Comparison of ENCODE assay signal across 12 cellular contexts in the genomic region with DNA sequence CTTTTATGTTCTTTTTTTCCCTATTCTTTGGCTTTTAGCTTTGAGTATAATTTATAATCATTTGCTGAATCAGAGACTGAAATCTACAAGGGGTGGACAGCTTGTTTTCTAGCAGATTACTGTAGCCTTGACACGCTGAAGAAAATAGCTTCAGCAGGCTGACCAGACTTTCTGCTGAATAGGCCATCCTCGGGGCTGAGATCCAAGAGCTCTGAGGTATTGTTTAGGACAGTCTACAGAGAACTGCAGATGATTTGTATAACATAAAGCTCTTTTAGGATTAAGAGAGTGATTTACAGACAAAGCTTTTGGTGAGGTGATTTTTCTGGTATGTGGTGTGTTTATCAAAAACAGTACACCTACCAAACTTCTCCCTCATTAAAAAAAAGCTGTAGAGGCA. TPM values are rescaled to one million over a fixed set of nuclear protein-coding genes. Genes with fewer than 3 reads are reported as not detected.
DNase-seq lines count a peak whose midpoint lies in the region; ATAC-seq and TF ChIP-seq lines count a peak whose summit lies in the region.
"Had no signal": no experiment of that assay in that cellular context is flagged by ENCODE, and none has a peak within 500 bp of the region (broad histone marks: within the 10 kb centered on the region; RNA-seq: fewer than 3 reads in every experiment).

No MANE protein-coding gene starts in this region.

- H3K36me3 Mint-ChIP-seq in MCF 10A (ENCODE audit: insufficient read depth, unreplicated experiment) = no peaks in the 10 kb centered on the region

- no peak for TF ChIP-seq CTCF in IMR-90 (conservative IDR thresholded peaks at IDR 0.05; ENCODE audit: low read depth, low read length)
- no peak for TF ChIP-seq CTCF in MCF 10A (IDR thresholded peaks at IDR 0.05; ENCODE audit: unreplicated experiment)
- no peak for TF ChIP-seq CTCF in spleen (IDR thresholded peaks at IDR 0.05 in 8 of 11, conservative IDR thresholded peaks at IDR 0.05 in 3 of 11)

- H3K4me3 Mint-ChIP-seq in MCF 10A (ENCODE audit: unreplicated experiment) = no peak overlapping the region
- H3K4me3 Mint-ChIP-seq: activated T-cell treated with anti-CD3 and anti-CD28 coated beads, Interleukin-2, amount 50 U/mL, for 24 hours had no signal

- peak overlapping the region; percentile 63 for H3K27ac Mint-ChIP-seq in MCF 10A (ENCODE audit: low read depth, unreplicated experiment)
- H3K27ac Mint-ChIP-seq: activated T-cell treated with anti-CD3 and anti-CD28 coated beads, Interleukin-2, amount 50 U/mL, for 24 hours had no signal

- no peak overlapping the region for H2BK20ac ChIP-seq in IMR-90 (ENCODE audit: low read depth, low read length)

- H3K4me3 ChIP-seq in IMR-90 (ENCODE audit: insufficient read depth, low read depth, low read length) (no peak overlapping the region), spleen (no peak overlapping the region), Karpas-422 (ENCODE audit: low read length) (no peak overlapping the region)

- in situ Hi-C loops in IMR-90 (cut with MboI; ENCODE audit: low sequenced_read_pairs) = no loop called here

- intact Hi-C loops in IMR-90 (cut with micrococcal nuclease) (no loop called here), MCF 10A (cut with micrococcal nuclease) (no loop called here), spleen (cut with DNase I; ENCODE audit: low total_unique reads) (no loop called here)

- no peaks in the 10 kb centered on the region for H3K9me3 ChIP-seq in IMR-90 (ENCODE audit: control insufficient read depth, insufficient read depth, low read length)
- no peaks in the 10 kb centered on the region for H3K9me3 ChIP-seq in spleen
- no peaks in the 10 kb centered on the region for H3K9me3 ChIP-seq in Karpas-422 (ENCODE audit: low read length)

- H2BK5ac ChIP-seq in IMR-90 (ENCODE audit: low read depth, low read length, poor library complexity, severe bottlenecking) = no peak overlapping the region

- H3K27me3 ChIP-seq in IMR-90 (ENCODE audit: control insufficient read depth, insufficient read depth, low read length) (no peaks in the 10 kb centered on the region), spleen (replicated peaks in 1 of 7) (no peaks in the 10 kb centered on the region), Karpas-422 (ENCODE audit: low read length) (no peaks in the 10 kb centered on the region)

- H2AFZ ChIP-seq in IMR-90 (replicated peaks; ENCODE audit: low read length, poor library complexity) (no peak overlapping the region), Karpas-422 (ENCODE audit: low read length) (no peak overlapping the region)

- POLR2A ChIA-PET in IMR-90 (lab: Charles Lee; ENCODE audit: unreplicated experiment) = no interaction called here
- POLR2A ChIA-PET in MCF 10A (lab: Yijun Ruan, JAX) = interaction anchor here (0.6 to 7.5 kb wide), 8 partner anchors 9 to 213 kb away, joined by 3 to 108 read pairs (median 4); a partner anchor contains a TSS

- H4K20me1 ChIP-seq in IMR-90 (ENCODE audit: insufficient read depth, low read length) = peaks cover 23% of the 10 kb centered on the region
- H4K20me1 ChIP-seq in Karpas-422 (ENCODE audit: insufficient read depth, low read depth, low read length) = no peaks in the 10 kb centered on the region

- H3K4me1 ChIP-seq in IMR-90 (ENCODE audit: control insufficient read depth, insufficient read depth, low read length) = peaks cover 6% of the 10 kb centered on the region
- peaks cover 0 to 73% (median 28%) of the 10 kb centered on the region in 6 donors for H3K4me1 ChIP-seq in spleen
- H3K4me1 ChIP-seq in Karpas-422 (ENCODE audit: low read length) = no peaks in the 10 kb centered on the region

- H3K27ac ChIP-seq in IMR-90 (ENCODE audit: insufficient read depth, low read length) = no peak overlapping the region
- peak overlapping the region in 6 of 8 donors; percentile 21 to 53 (median 38) for H3K27ac ChIP-seq in spleen
- no peak overlapping the region for H3K27ac ChIP-seq in Karpas-422 (ENCODE audit: low read length)

- dilution Hi-C loops in IMR-90 (cut with HindIII; ENCODE audit: low sequenced_read_pairs, unreplicated experiment) = no loop called here

- peaks cover 98% of the 10 kb centered on the region for H3K79me2 ChIP-seq in Karpas-422 (ENCODE audit: low read length)

- WGBS in IMR-90 (ENCODE audit: extremely low coverage in 2 of 2, insufficient read length in 1 of 2), 2 experiments = no CpG with 5 or more reads among the region's 2 CpGs
- WGBS in spleen, 5 donors = 51 to 80% (median 71%) methylated on average over 2 of the region's 2 CpGs

- H3K36me3 ChIP-seq in IMR-90 (ENCODE audit: control insufficient read depth, insufficient read depth, low read length) (peaks cover 2% of the 10 kb centered on the region), spleen (peaks cover 0 to 16% (median 0%) of the 10 kb centered on the region in 6 donors), Karpas-422 (ENCODE audit: insufficient read depth, low read length) (peaks cover 13% of the 10 kb centered on the region)

- H2BK120ac ChIP-seq in IMR-90 (ENCODE audit: low read depth, low read length) = no peak overlapping the region

- no peak overlapping the region for H3K14ac ChIP-seq in IMR-90 (replicated peaks; ENCODE audit: low read depth, low read length)

- TF ChIP-seq RAD21 in IMR-90 (IDR thresholded peaks at IDR 0.05; ENCODE audit: low read length) = no peak

- H3K56ac ChIP-seq in IMR-90 (ENCODE audit: extremely low read depth, insufficient read depth, low read length) = no peak overlapping the region

- ATAC-seq in IMR-90 (ENCODE audit: low read depth) = peak; percentile 88
- no peak for ATAC-seq in GM18511 (IDR thresholded peaks at IDR 0.05; ENCODE audit: unreplicated experiment)

- H3K9me1 ChIP-seq in IMR-90 (ENCODE audit: insufficient read depth, low read length) = peaks cover 7% of the 10 kb centered on the region

- peaks cover 47% of the 10 kb centered on the region for H3K4me1 Mint-ChIP-seq in MCF 10A (ENCODE audit: insufficient read depth, unreplicated experiment)

- no peak overlapping the region for H3K4ac ChIP-seq in IMR-90 (ENCODE audit: low read depth, low read length)

- TF ChIP-seq POLR2A in IMR-90 (IDR thresholded peaks at IDR 0.05; ENCODE audit: low read depth, low read length) = no peak
- no peak for TF ChIP-seq POLR2A in spleen (IDR thresholded peaks at IDR 0.05)

- H2BK15ac ChIP-seq in IMR-90 (ENCODE audit: low read depth, low read length) = no peak overlapping the region

- H4K5ac ChIP-seq in IMR-90 (ENCODE audit: low read depth, low read length) = no peak overlapping the region

- H3K4me2 ChIP-seq in IMR-90 (ENCODE audit: low read depth, low read length) = no peak overlapping the region; the same call in 1 of the 2 replicates
- no peak overlapping the region for H3K4me2 ChIP-seq in Karpas-422 (ENCODE audit: low read depth, low read length, poor library complexity, severe bottlenecking)

- H4K8ac ChIP-seq in IMR-90 (ENCODE audit: low read depth in 2 of 2, low read length in 2 of 2) = no peak overlapping the region

- no peaks in the 10 kb centered on the region for H3K9me2 ChIP-seq in Karpas-422 (replicated peaks; ENCODE audit: insufficient read depth, low read length)

- no peak overlapping the region for H2AK5ac ChIP-seq in IMR-90 (ENCODE audit: low read depth, low read length)

- H4K91ac ChIP-seq in IMR-90 (ENCODE audit: insufficient read depth, low read depth, low read length) = no peak overlapping the region

- H3K18ac ChIP-seq in IMR-90 (ENCODE audit: low read depth, low read length) = no peak overlapping the region

- BruUV-seq in IMR-90 (replicated peaks; lab: Mats Ljungman, UMichigan) = no TSS peak
- no TSS peak for BruUV-seq in MCF 10A (replicated peaks; lab: Mats Ljungman, UMichigan)

- H3K9ac ChIP-seq in IMR-90 (ENCODE audit: low read depth, low read length) (no peak overlapping the region), Karpas-422 (ENCODE audit: low read length) (no peak overlapping the region)

- H3K27me3 Mint-ChIP-seq in MCF 10A (ENCODE audit: insufficient read depth, unreplicated experiment) = no peaks in the 10 kb centered on the region
- H3K27me3 Mint-ChIP-seq: activated T-cell treated with anti-CD3 and anti-CD28 coated beads, Interleukin-2, amount 50 U/mL, for 24 hours had no signal

- H3K9me3 Mint-ChIP-seq in MCF 10A (ENCODE audit: unreplicated experiment) = no peaks in the 10 kb centered on the region
- H3K9me3 Mint-ChIP-seq: activated T-cell treated with anti-CD3 and anti-CD28 coated beads, Interleukin-2, amount 50 U/mL, for 24 hours had no signal

- CTCF ChIA-PET in IMR-90 (lab: Yijun Ruan, JAX) (no interaction called here), MCF 10A (lab: Yijun Ruan, JAX) (interaction anchor here (0.6 to 2.1 kb wide), 5 partner anchors 13 to 213 kb away, joined by 3 to 8 read pairs (median 5); a partner anchor contains a TSS)

- H3K79me1 ChIP-seq in IMR-90 (ENCODE audit: low read depth in 1 of 2, low read length in 2 of 2) = peaks cover 26 to 38% of the 10 kb centered on the region in 2 experiments; a peak in 3 of 4 replicates

- H2AK9ac ChIP-seq in IMR-90 (replicated peaks; ENCODE audit: low read depth, low read length, poor library complexity) = no peak overlapping the region

- no peak overlapping the region for H3K23ac ChIP-seq in IMR-90 (ENCODE audit: low read depth, low read length)

- peak; percentile 57 for DNase-seq in IMR-90
- no peak for DNase-seq in MCF 10A (ENCODE audit: unreplicated experiment)
- DNase-seq in globus pallidus (ENCODE audit: low spot score) = peak; percentile 29
- no peak for DNase-seq in spleen
- no peak for DNase-seq in Karpas-422
- DNase-seq in ureter (ENCODE audit: low spot score) = no peak
- no peak for DNase-seq in activated CD4-positive, alpha-beta T cell treated with anti-CD3 and anti-CD28 coated beads for 1 hour
- DNase-seq: activated CD4-positive, CD25-positive, alpha-beta regulatory T cell; activated T-cell treated with anti-CD3 and anti-CD28 coated beads, Interleukin-2, amount 50 U/mL, for 24 hours; aorta; Kasumi-1 had no signal

TF ChIP-seq in IMR-90, 13 proteins besides CTCF, POLR2A, EP300 and RAD21 (continues in another document):
- no peak for TF ChIP-seq RFX5 (IDR thresholded peaks at IDR 0.05; ENCODE audit: low read depth, low read length)

RNA-seq across cellular contexts. Expression of a gene that starts 16.8 kb away (rescaled TPM):
- total RNA-seq in IMR-90 (2012; rRNA removed) (65.4 and 73.9 TPM in 2 replicates), MCF 10A (2022) (123 and 146 TPM in 2 replicates), spleen (100 to 1,000 TPM in 3 of 7 donors, 10 to 100 TPM in 4; 64.2 to 115 (median 94.2) TPM), ureter (120 TPM)
- polyA plus RNA-seq in IMR-90 (2012; rRNA removed) (93.0 and 110 TPM in 2 replicates), spleen (100 to 1,000 TPM; 103 to 134 (median 117) TPM)
- 51.6 and 70.3 TPM in 2 replicates for polyA plus RNA-seq in IMR-90 (2012; cell fraction: cytosol; rRNA removed)
- polyA plus RNA-seq in IMR-90 (2012; cell fraction: nucleus; rRNA removed; ENCODE audit: low replicate concordance) = 30.3 and 82.4 TPM in 2 replicates
- 156 and 161 TPM in 2 replicates for total RNA-seq in Karpas-422 (2014; rRNA removed; shearing (Covaris generic); ENCODE audit: low replicate concordance)

RNA-seq across cellular contexts. Expression of a gene that starts 18.2 kb away (rescaled TPM):
- total RNA-seq in IMR-90 (2012; rRNA removed) = 7.2 and 7.8 TPM in 2 replicates
- 2.6 and 3.1 TPM in 2 replicates for polyA plus RNA-seq in IMR-90 (2012; rRNA removed)
- polyA plus RNA-seq in IMR-90 (2012; cell fraction: cytosol; rRNA removed) = 1.2 and 1.4 TPM in 2 replicates
- 0.75 and 3.3 TPM in 2 replicates for polyA plus RNA-seq in IMR-90 (2012; cell fraction: nucleus; rRNA removed; ENCODE audit: low replicate concordance)
- total RNA-seq in MCF 10A (2022) = 12.3 and 15.6 TPM in 2 replicates
- 1 to 10 TPM; 6.5 to 8.8 (median 6.8) TPM for total RNA-seq in spleen
- 1 to 10 TPM; 1.8 to 3.0 (median 2.7) TPM for polyA plus RNA-seq in spleen
- total RNA-seq in Karpas-422 (2014; rRNA removed; shearing (Covaris generic); ENCODE audit: low replicate concordance) = 4.2 and 5.4 TPM in 2 replicates
- total RNA-seq in ureter = 15.0 TPM

Comparison
In these comparisons a context has a peak if more than half of its experiments do, and no peak if none do; other contexts are left out.
1. DNase-seq: peak in IMR-90 (single experiment) and globus pallidus (single experiment); none in MCF 10A (single experiment), spleen (single experiment), Karpas-422 (single experiment), ureter (single experiment) and activated CD4-positive, alpha-beta T cell treated with anti-CD3 and anti-CD28 coated beads for 1 hour (single experiment).
2. H3K27ac ChIP-seq: peak in spleen (6 of 8); none in IMR-90 (single experiment) and Karpas-422 (single experiment).